20 cellular contexts compared by ENCODE assay signal in the genomic region with DNA sequence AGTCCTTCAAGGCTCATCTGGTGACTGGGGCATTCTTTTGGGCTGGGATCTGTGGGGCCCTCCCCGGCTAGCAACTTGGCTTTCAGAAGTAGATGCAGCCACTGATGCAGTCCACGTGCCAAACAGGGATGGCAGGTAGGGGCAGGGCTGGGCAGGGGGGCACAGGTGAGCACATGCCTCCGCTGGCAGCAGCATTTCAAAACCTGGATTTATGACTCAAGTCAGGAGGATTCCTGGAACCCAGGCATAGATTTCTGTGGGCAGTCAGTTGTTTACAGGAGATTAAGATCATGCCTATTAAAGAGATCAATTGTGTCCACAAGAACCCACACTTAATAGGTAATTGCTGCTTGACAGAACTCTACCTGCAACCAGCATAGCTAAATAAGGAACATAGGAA. TPM values are rescaled to one million over a fixed set of nuclear protein-coding genes. Genes with fewer than 3 reads are reported as not detected.
DNase-seq lines count a peak whose midpoint lies in the region; ATAC-seq and TF ChIP-seq lines count a peak whose summit lies in the region.
"Had no signal": no experiment of that assay in that cellular context is flagged by ENCODE, and none has a peak within 500 bp of the region (broad histone marks: within the 10 kb centered on the region; RNA-seq: fewer than 3 reads in every experiment).

No MANE protein-coding gene starts in this region.

- H3K4me3 Mint-ChIP-seq in Caco-2 (ENCODE audit: unreplicated experiment) (no peak overlapping the region), CD14-positive monocyte (no peak overlapping the region)
- H3K4me3 Mint-ChIP-seq: CD8-positive, alpha-beta T cell; IgD-negative memory B cell had no signal

- no peak overlapping the region for H4K91ac ChIP-seq in mesenchymal stem cell (ENCODE audit: low read length)

- no peaks in the 10 kb centered on the region for H3K27me3 Mint-ChIP-seq in Caco-2 (ENCODE audit: insufficient read depth, unreplicated experiment)
- peaks cover 1 to 5% (median 1%) of the 10 kb centered on the region in 3 donors for H3K27me3 Mint-ChIP-seq in CD14-positive monocyte (ENCODE audit: low read depth in 3 of 3)
- H3K27me3 Mint-ChIP-seq: IgD-negative memory B cell had no signal

- no peaks in the 10 kb centered on the region for H3K36me3 ChIP-seq in Caco-2 (ENCODE audit: control insufficient read depth, insufficient read depth, low read length)
- H3K36me3 ChIP-seq in PC-3 (ENCODE audit: low read depth, low read length), result no peaks in the 10 kb centered on the region
- H3K36me3 ChIP-seq in lower lobe of right lung, result no peaks in the 10 kb centered on the region
- no peaks in the 10 kb centered on the region for H3K36me3 ChIP-seq in mesenchymal stem cell (ENCODE audit: control insufficient read depth in 1 of 2, insufficient read depth in 2 of 2, low read depth in 1 of 2, low read length in 2 of 2)
- H3K36me3 ChIP-seq: BE2C, HAP-1 had no signal

- H3K9ac ChIP-seq in PC-3 (ENCODE audit: low read length) (no peak overlapping the region), mesenchymal stem cell (ENCODE audit: low read length) (no peak overlapping the region)

- no peak overlapping the region for H3K18ac ChIP-seq in mesenchymal stem cell (ENCODE audit: low read depth in 1 of 2, low read length in 2 of 2)

- H2AK5ac ChIP-seq in mesenchymal stem cell (ENCODE audit: low read length, severe bottlenecking), result no peak overlapping the region

- no peak for DNase-seq in Caco-2
- DNase-seq in PC-3, result peak; percentile 64
- DNase-seq in epithelial cell of prostate (ENCODE audit: low read depth, low spot score), result peak; percentile 83
- DNase-seq in lower lobe of right lung, result no peak
- DNase-seq in CD14-positive monocyte (ENCODE audit: low spot score), result no peak
- no peak for DNase-seq in NCI-H1417 treated with DMSO at 0.1 percent for 48 hours (lab: John Stamatoyannopoulos, UW)
- DNase-seq in mesenchymal stem cell, result no peak
- DNase-seq in activated CD4-positive, CD25-positive, alpha-beta regulatory T cell (lab: John Stamatoyannopoulos, UW), result no peak
- DNase-seq: BE2C; CD8-positive, alpha-beta T cell; MV-4-11; NCI-H1694 treated with DMSO at 0.1 percent for 48 hours; NCI-H2171; NCI-H510A treated with DMSO at 0.1 percent for 48 hours; RPMI8226 had no signal

- CTCF ChIA-PET in Caco-2 (lab: Charles Lee), result interaction anchor here (1.1 to 1.8 kb wide), 2 partner anchors 11 to 12 kb away, joined by 4 to 5 read pairs; no protein-coding TSS in a partner anchor
- CTCF ChIA-PET in PC-3 (lab: Charles Lee), result no interaction called here

- H3K4me1 Mint-ChIP-seq in Caco-2 (ENCODE audit: low read depth, unreplicated experiment) (peaks cover 65% of the 10 kb centered on the region), CD14-positive monocyte (no peaks in the 10 kb centered on the region)

- no peak overlapping the region for H3K4ac ChIP-seq in mesenchymal stem cell (ENCODE audit: low read depth in 1 of 2, low read length in 2 of 2)

- H3K4me2 ChIP-seq in PC-3 (ENCODE audit: low read length), result no peak overlapping the region
- no peak overlapping the region for H3K4me2 ChIP-seq in mesenchymal stem cell (ENCODE audit: low read length, poor library complexity, severe bottlenecking)

- H3K27ac Mint-ChIP-seq in Caco-2 (ENCODE audit: unreplicated experiment) (peak overlapping the region; percentile 99), CD14-positive monocyte (no peak overlapping the region)
- H3K27ac Mint-ChIP-seq: CD8-positive, alpha-beta T cell; IgD-negative memory B cell had no signal

- H3F3A ChIP-seq in PC-3 (ENCODE audit: low read length, unreplicated experiment), result no peaks in the 10 kb centered on the region

- H3K4me1 ChIP-seq in Caco-2 (peaks cover 65% of the 10 kb centered on the region), PC-3 (ENCODE audit: insufficient read depth, low read length) (no peaks in the 10 kb centered on the region; the same call in 1 of the 2 replicates), lower lobe of right lung (no peaks in the 10 kb centered on the region), mesenchymal stem cell (ENCODE audit: control insufficient read depth, insufficient read depth, low read depth, low read length) (peaks cover 6% of the 10 kb centered on the region)

- H2AFZ ChIP-seq in PC-3 (ENCODE audit: low read length) (no peak overlapping the region), mesenchymal stem cell (ENCODE audit: low read depth, low read length) (no peak overlapping the region)

- no peaks in the 10 kb centered on the region for H3K36me3 Mint-ChIP-seq in Caco-2 (ENCODE audit: insufficient read depth, unreplicated experiment)
- H3K36me3 Mint-ChIP-seq in CD14-positive monocyte, result no peaks in the 10 kb centered on the region
- H3K36me3 Mint-ChIP-seq: CD8-positive, alpha-beta T cell; IgD-negative memory B cell had no signal

- intact Hi-C loops in Caco-2 (cut with micrococcal nuclease; ENCODE audit: unreplicated experiment), result no loop called here
- intact Hi-C loops in PC-3 (cut with micrococcal nuclease), result no loop called here
- intact Hi-C loops in lower lobe of right lung (cut with DNase I), result no loop called here
- intact Hi-C loops in CD14-positive monocyte (cut with micrococcal nuclease), result no loop called here

- no peak overlapping the region for H2BK12ac ChIP-seq in mesenchymal stem cell (ENCODE audit: low read length in 2 of 2)

- TF ChIP-seq CTCF in Caco-2 (IDR thresholded peaks at IDR 0.05; ENCODE audit: insufficient read depth in 1 of 2, low read depth in 1 of 2, low read length in 1 of 2, severe bottlenecking in 1 of 2, unreplicated experiment in 1 of 2), result no peak
- no peak for TF ChIP-seq CTCF in PC-3 (conservative IDR thresholded peaks at IDR 0.05; ENCODE audit: low read depth, low read length)
- TF ChIP-seq CTCF in lower lobe of right lung (IDR thresholded peaks at IDR 0.05), result no peak
- no peak for TF ChIP-seq CTCF in CD14-positive monocyte (IDR thresholded peaks at IDR 0.05)

- no peak overlapping the region for H3K14ac ChIP-seq in mesenchymal stem cell (ENCODE audit: low read length in 2 of 2)

- H3K27me3 ChIP-seq in Caco-2 (replicated peaks; ENCODE audit: control insufficient read depth, insufficient read depth, low read length) (no peaks in the 10 kb centered on the region), PC-3 (ENCODE audit: low read length) (no peaks in the 10 kb centered on the region), lower lobe of right lung (ENCODE audit: low read depth) (no peaks in the 10 kb centered on the region), mesenchymal stem cell (ENCODE audit: control insufficient read depth in 1 of 2, insufficient read depth in 1 of 2, low read length in 2 of 2) (peaks cover 0 to 17% of the 10 kb centered on the region in 2 experiments)
- H3K27me3 ChIP-seq: BE2C had no signal

- no peak overlapping the region for H3K4me3 ChIP-seq in Caco-2 (ENCODE audit: low read depth, low read length)
- H3K4me3 ChIP-seq in PC-3 (ENCODE audit: low read length), result no peak overlapping the region
- H3K4me3 ChIP-seq in lower lobe of right lung, result no peak overlapping the region
- H3K4me3 ChIP-seq in mesenchymal stem cell (ENCODE audit: insufficient read depth in 1 of 2, low read depth in 1 of 2, low read length in 2 of 2), result no peak overlapping the region
- H3K4me3 ChIP-seq: HAP-1 had no signal

- POLR2A ChIA-PET in Caco-2 (lab: Charles Lee) (no interaction called here), PC-3 (lab: Charles Lee; ENCODE audit: unreplicated experiment) (no interaction called here)

- H4K8ac ChIP-seq in mesenchymal stem cell (ENCODE audit: low read length), result no peak overlapping the region

- H2BK15ac ChIP-seq in mesenchymal stem cell (ENCODE audit: low read depth, poor library complexity, severe bottlenecking), result no peak overlapping the region

- H3K9me2 ChIP-seq in PC-3 (replicated peaks; ENCODE audit: low read length), result no peaks in the 10 kb centered on the region

- H4K20me1 ChIP-seq in PC-3 (ENCODE audit: low read length), result no peaks in the 10 kb centered on the region

- H3K79me1 ChIP-seq in mesenchymal stem cell (replicated peaks; ENCODE audit: low read length, poor library complexity, severe bottlenecking), result no peaks in the 10 kb centered on the region

- ATAC-seq in PC-3 (no peak; the same call in none of the 2 replicates), lower lobe of right lung (peak; percentile 28 to 49)
- ATAC-seq: CD8-positive, alpha-beta T cell had no signal

- H3K79me2 ChIP-seq in PC-3 (ENCODE audit: low read length), result no peaks in the 10 kb centered on the region

- no peak overlapping the region for H3K27ac ChIP-seq in PC-3 (ENCODE audit: low read length)
- peak overlapping the region; percentile 6 for H3K27ac ChIP-seq in epithelial cell of prostate
- H3K27ac ChIP-seq in lower lobe of right lung, result no peak overlapping the region
- no peak overlapping the region for H3K27ac ChIP-seq in mesenchymal stem cell (ENCODE audit: low read length, poor library complexity, severe bottlenecking)

- BruUV-seq in Caco-2 (replicated peaks; lab: Mats Ljungman, UMichigan), result no TSS peak
- no TSS peak for BruUV-seq in PC-3 (replicated peaks; lab: Mats Ljungman, UMichigan)

- H3K9me3 ChIP-seq in Caco-2 (no peaks in the 10 kb centered on the region), PC-3 (ENCODE audit: low read length) (no peaks in the 10 kb centered on the region), lower lobe of right lung (no peaks in the 10 kb centered on the region), mesenchymal stem cell (ENCODE audit: control insufficient read depth, low read length) (no peaks in the 10 kb centered on the region)
- H3K9me3 ChIP-seq: BE2C, HAP-1 had no signal

- H2BK120ac ChIP-seq in mesenchymal stem cell (ENCODE audit: low read depth, low read length), result no peak overlapping the region

- WGBS in mesenchymal stem cell, result 85% methylated on average over 3 of the region's 3 CpGs

- peaks cover 10% of the 10 kb centered on the region for H3K9me3 Mint-ChIP-seq in Caco-2 (ENCODE audit: unreplicated experiment)
- peaks cover 0 to 1% (median 0%) of the 10 kb centered on the region in 7 donors for H3K9me3 Mint-ChIP-seq in CD14-positive monocyte
- H3K9me3 Mint-ChIP-seq: CD8-positive, alpha-beta T cell; IgD-negative memory B cell had no signal

- no peak overlapping the region for H2BK5ac ChIP-seq in mesenchymal stem cell (ENCODE audit: low read depth, low read length, poor library complexity, severe bottlenecking)

- no peak overlapping the region for H3K23ac ChIP-seq in mesenchymal stem cell (ENCODE audit: low read length in 2 of 2)

RNA-seq across cellular contexts. Expression of a gene that starts 0.8 kb away (rescaled TPM):
- total RNA-seq in Caco-2 (2022) (21.0 and 24.3 TPM in 2 replicates), PC-3 (2014; rRNA removed) (not detected in 2 replicates), lower lobe of right lung (0.77 TPM)
- polyA plus RNA-seq in CD14-positive monocyte, result not detected
- not detected for polyA plus RNA-seq in mesenchymal stem cell (2013, experiment 1 of 2)
- not detected for polyA plus RNA-seq in mesenchymal stem cell (2013, experiment 2 of 2)
- total RNA-seq: CD8-positive, alpha-beta T cell; LHCN-M2; OCI-LY7; SK-MEL-5 had no signal
- polyA plus RNA-seq: IgD-negative memory B cell had no signal

Comparison
In these comparisons a context has a peak if more than half of its experiments do, and no peak if none do; other contexts are left out.
1. DNase-seq: peak in PC-3 (single experiment) and epithelial cell of prostate (single experiment); none in Caco-2 (0 of 2), lower lobe of right lung (single experiment), CD14-positive monocyte (single experiment), NCI-H1417 treated with DMSO at 0.1 percent for 48 hours (single experiment), mesenchymal stem cell (single experiment) and activated CD4-positive, CD25-positive, alpha-beta regulatory T cell (0 of 4).
2. RNA of a gene that starts 0.8 kb away (total RNA-seq): 21.0 to 24.3 TPM in Caco-2; 0.77 TPM in lower lobe of right lung (single experiment) and not detected in PC-3; every median in the first group is over 10 times any median in the second.